ENCODE assay signal across 18 cellular contexts in genomic region chr1:226948051-226948450, GRCh38. TPM values are rescaled to one million over a fixed set of nuclear protein-coding genes. Genes with fewer than 3 reads are reported as not detected.
DNase-seq lines count a peak whose midpoint lies in the region; ATAC-seq, FAIRE-seq and TF ChIP-seq lines count a peak whose summit lies in the region.
"Had no signal": no experiment of that assay in that cellular context is flagged by ENCODE, and none has a peak within 500 bp of the region (broad histone marks: within the 10 kb centered on the region; RNA-seq: fewer than 3 reads in every experiment).

No MANE protein-coding gene starts in this region.

- peaks cover 40% of the 10 kb centered on the region for H3K79me2 ChIP-seq in K562 (ENCODE audit: control insufficient read depth, insufficient read depth, low read length)

- TF ChIP-seq POLR2A in K562 (conservative IDR thresholded peaks at IDR 0.05) (no peak), spleen (IDR thresholded peaks at IDR 0.05) (no peak)

- peaks cover 69% of the 10 kb centered on the region for H3K4me1 Mint-ChIP-seq in CD8-positive, alpha-beta T cell (ENCODE audit: low read depth)

- BruUV-seq in K562 (replicated peaks; lab: Mats Ljungman, UMichigan): no TSS peak

- ATAC-seq in K562: no peak
- no peak for ATAC-seq in psoas muscle
- ATAC-seq in CD8-positive, alpha-beta T cell: no peak

- H3K27me3 ChIP-seq in K562 (ENCODE audit: control insufficient read depth in 2 of 2, insufficient read depth in 2 of 2, low read length in 2 of 2): no peaks in the 10 kb centered on the region
- H3K27me3 ChIP-seq in psoas muscle (ENCODE audit: insufficient read depth in 3 of 3, low read length in 2 of 3): no peaks in the 10 kb centered on the region
- H3K27me3 ChIP-seq in spleen (replicated peaks in 1 of 7): no peaks in the 10 kb centered on the region
- no peaks in the 10 kb centered on the region for H3K27me3 ChIP-seq in CD8-positive, alpha-beta T cell (ENCODE audit: insufficient read depth, low read length)
- H3K27me3 ChIP-seq: BE2C had no signal

- POLR2A ChIA-PET in HEK293 (lab: Yijun Ruan, JAX): no interaction called here
- POLR2A ChIA-PET in K562 (lab: Yijun Ruan, JAX): interaction anchor here (1.1 to 1.7 kb wide), 2 partner anchors 14 to 62 kb away, joined by 3 to 4 read pairs; no protein-coding TSS in a partner anchor
- POLR2A ChIA-PET in CD8-positive, alpha-beta T cell (lab: Charles Lee): no interaction called here

- H3K4me3 ChIP-seq in HEK293 (ENCODE audit: low read depth, low read length) (no peak overlapping the region), K562 (no peak overlapping the region), psoas muscle (no peak overlapping the region), spleen (no peak overlapping the region)
- no peak overlapping the region for H3K4me3 ChIP-seq in CD8-positive, alpha-beta T cell (ENCODE audit: low read depth, low read length)
- H3K4me3 ChIP-seq: GM23248, HAP-1 had no signal

- H2AFZ ChIP-seq in K562 (ENCODE audit: low read depth, low read length): no peak overlapping the region
- H2AFZ ChIP-seq: GM23248 had no signal

- FAIRE-seq in K562 (lab: Jason Lieb, UNC): no peak
- FAIRE-seq: D721Med, G401.6, GM12891, GM19239 had no signal

- peaks cover 10% of the 10 kb centered on the region; the same call in 1 of the 2 replicates for H4K20me1 ChIP-seq in K562 (replicated peaks; ENCODE audit: control insufficient read depth, insufficient read depth, low read length)

- intact Hi-C loops in K562 (cut with micrococcal nuclease): loop anchor here (10.0 kb wide), 1 partner anchor 367 kb away; the partner anchor contains the start of gene CDC42BPA
- intact Hi-C loops in psoas muscle (cut with DNase I): no loop called here
- intact Hi-C loops in spleen (cut with DNase I; ENCODE audit: low total_unique reads): no loop called here
- intact Hi-C loops in CD8-positive, alpha-beta T cell (cut with DNase I, micrococcal nuclease): loop anchor here (10.0 kb wide), 2 partner anchors 213 to 323 kb away; partner anchors contain the start of gene ITPKB (in 1 of the 2)

- TF ChIP-seq RAD21 in K562 (CRISPR knock-in tag; conservative IDR thresholded peaks at IDR 0.05 in 1 of 2, IDR thresholded peaks at IDR 0.05 in 1 of 2): no peak

- H3K4me2 ChIP-seq in K562 (ENCODE audit: insufficient read depth, low read length): no peak overlapping the region

- H3K36me3 Mint-ChIP-seq in CD8-positive, alpha-beta T cell: peaks cover 20% of the 10 kb centered on the region

- WGBS in K562 (ENCODE audit: insufficient coverage, low coverage, missing lambda C conversion rate): 30% methylated on average over 2 of the region's 2 CpGs
- 30 to 44% (median 44%) methylated on average over 2 of the region's 2 CpGs for WGBS in psoas muscle, 3 donors
- 81 to 100% (median 93%) methylated on average over 2 of the region's 2 CpGs for WGBS in spleen, 5 donors

- H3K36me3 ChIP-seq in HEK293 (ENCODE audit: control insufficient read depth in 2 of 2, insufficient read depth in 1 of 2, low read length in 2 of 2) (peaks cover 0 to 4% of the 10 kb centered on the region in 2 experiments; a peak in 1 of 3 replicates), K562 (ENCODE audit: control insufficient read depth, insufficient read depth, low read length) (no peaks in the 10 kb centered on the region), psoas muscle (ENCODE audit: insufficient read depth in 1 of 2, low read depth in 1 of 2) (peaks cover 0 to 20% of the 10 kb centered on the region in 2 donors), spleen (peaks cover 0 to 23% (median 2%) of the 10 kb centered on the region in 6 donors)
- H3K36me3 ChIP-seq in CD8-positive, alpha-beta T cell (ENCODE audit: insufficient read depth, low read length): no peaks in the 10 kb centered on the region
- H3K36me3 ChIP-seq: HAP-1 had no signal

- no peaks in the 10 kb centered on the region for H3K27me3 Mint-ChIP-seq in CD8-positive, alpha-beta T cell (ENCODE audit: low read depth)
- H3K27me3 Mint-ChIP-seq: CD4-positive, CD25-positive, alpha-beta regulatory T cell had no signal

- no peak overlapping the region for H3K27ac Mint-ChIP-seq in CD8-positive, alpha-beta T cell

- TF ChIP-seq EP300 in K562 (IDR thresholded peaks at IDR 0.05; ENCODE audit: low read length): no peak

- in situ Hi-C loops in K562 (cut with MboI): no loop called here

- H3K27ac ChIP-seq in HEK293 (ENCODE audit: extremely low read depth, low read depth, low read length) (no peak overlapping the region), K562 (ENCODE audit: extremely low read depth, low read depth, low read length) (no peak overlapping the region), psoas muscle (peak overlapping the region; percentile 97), spleen (no peak overlapping the region)
- no peak overlapping the region for H3K27ac ChIP-seq in CD8-positive, alpha-beta T cell (ENCODE audit: low read depth, low read length)
- H3K27ac ChIP-seq: GM23248, HL-60 had no signal

- no peaks in the 10 kb centered on the region for H3K9me3 Mint-ChIP-seq in CD8-positive, alpha-beta T cell

- H3K4me1 ChIP-seq in HEK293 (ENCODE audit: control insufficient read depth, insufficient read depth, low read length): peaks cover 10% of the 10 kb centered on the region
- H3K4me1 ChIP-seq in K562 (replicated peaks in 1 of 2; ENCODE audit: control insufficient read depth in 2 of 2, insufficient read depth in 2 of 2, low read length in 2 of 2): peaks cover 22 to 26% of the 10 kb centered on the region in 2 experiments
- peaks cover 81% of the 10 kb centered on the region for H3K4me1 ChIP-seq in psoas muscle
- peaks cover 0 to 75% (median 16%) of the 10 kb centered on the region in 6 donors for H3K4me1 ChIP-seq in spleen
- H3K4me1 ChIP-seq in CD8-positive, alpha-beta T cell (ENCODE audit: insufficient read depth, low read length): peaks cover 9% of the 10 kb centered on the region
- H3K4me1 ChIP-seq: HAP-1 had no signal

- no peak overlapping the region for H3K9ac ChIP-seq in K562 (ENCODE audit: insufficient read depth in 1 of 2, low read depth in 2 of 2, low read length in 2 of 2)
- H3K9ac ChIP-seq: GM23248 had no signal

- H3K9me3 ChIP-seq in HEK293 (ENCODE audit: control insufficient read depth, insufficient read depth, low read depth, low read length) (no peaks in the 10 kb centered on the region), K562 (replicated peaks; ENCODE audit: control insufficient read depth, insufficient read depth, low read depth, low read length) (no peaks in the 10 kb centered on the region), psoas muscle (no peaks in the 10 kb centered on the region), spleen (peaks cover 0 to 8% (median 2%) of the 10 kb centered on the region in 8 donors)
- H3K9me3 ChIP-seq in CD8-positive, alpha-beta T cell (ENCODE audit: low read length): no peaks in the 10 kb centered on the region
- H3K9me3 ChIP-seq: BE2C, Caco-2, HAP-1 had no signal

- TF ChIP-seq CTCF in HEK293 (tag by site-specific recombination; IDR thresholded peaks at IDR 0.05) (no peak), K562 (IDR thresholded peaks at IDR 0.05 in 2 of 3, conservative IDR thresholded peaks at IDR 0.05 in 1 of 3; ENCODE audit: insufficient read depth in 2 of 3, low read depth in 1 of 3, low read length in 3 of 3) (no peak), psoas muscle (IDR thresholded peaks at IDR 0.05) (no peak), spleen (IDR thresholded peaks at IDR 0.05 in 8 of 11, conservative IDR thresholded peaks at IDR 0.05 in 3 of 11) (no peak)
- TF ChIP-seq CTCF in CD8-positive, alpha-beta T cell (IDR thresholded peaks at IDR 0.05): no peak

- DNase-seq in K562 (ENCODE audit: extremely low read depth in 1 of 4, low spot score in 3 of 4): no peak
- peak; percentile 43 for DNase-seq in mesenteric fat pad (ENCODE audit: low spot score)
- DNase-seq in psoas muscle: no peak
- DNase-seq in activated CD4-positive, alpha-beta T cell treated with anti-CD3 and anti-CD28 coated beads, Interleukin-2, amount 50 U/mL, for 4 hours: no peak
- no peak for DNase-seq in spleen
- no peak for DNase-seq in CD8-positive, alpha-beta T cell
- DNase-seq: BE2C; C1 segment of cervical spinal cord; Caco-2; CD4-positive, CD25-positive, alpha-beta regulatory T cell; GM23248 had no signal

- H3K9me1 ChIP-seq in K562 (ENCODE audit: control insufficient read depth, insufficient read depth, low read length): no peaks in the 10 kb centered on the region

- H3K4me3 Mint-ChIP-seq in CD8-positive, alpha-beta T cell: no peak overlapping the region

- CTCF ChIA-PET in HEK293 (lab: Yijun Ruan, JAX) (no interaction called here), K562 (lab: Yijun Ruan, JAX; ENCODE audit: low intra/inter-chr PET ratio) (no interaction called here)
- CTCF ChIA-PET in CD8-positive, alpha-beta T cell (lab: Charles Lee): interaction anchor here (0.6 kb wide), 1 partner anchor 348 kb away, joined by 3 read pairs; no protein-coding TSS in a partner anchor

TF ChIP-seq in HEK293, 187 proteins besides CTCF, POLR2A, EP300 and RAD21 (continues in another document):
- peak; percentile 45 for TF ChIP-seq SETDB1 (IDR thresholded peaks at IDR 0.05; ENCODE audit: insufficient read length, low read length)

RNA-seq across cellular contexts. Expression of gene COQ8A, which starts 8.0 kb away (rescaled TPM):
- 36.8 and 53.6 TPM in 2 replicates for total RNA-seq in K562 (2011; cell fraction: chromatin; rRNA removed; ENCODE audit: low replicate concordance)
- 34.5 and 34.7 TPM in 2 replicates for total RNA-seq in K562 (2011; cell fraction: nucleolus; rRNA removed)
- total RNA-seq in K562 (2011; cell fraction: nucleoplasm; rRNA removed): 35.6 and 48.2 TPM in 2 replicates
- 40.1 and 45.0 TPM in 2 replicates for total RNA-seq in K562 (2014; rRNA removed)
- 18.4 and 18.6 TPM in 2 replicates for total RNA-seq in K562 (2014; rRNA removed; fragmentation: Illumina TruSeq; extraction: Trizol)
- total RNA-seq in K562 (2015; rRNA removed; fragmentation: Illumina TruSeq; extraction: Trizol): 20.5 and 20.7 TPM in 2 replicates
- 44.3 and 54.3 TPM in 2 replicates for total RNA-seq in K562 (2021)
- 38.4 and 40.1 TPM in 2 replicates for polyA plus RNA-seq in K562 (2011; rRNA removed)
- 36.3 and 44.9 TPM in 2 replicates for polyA plus RNA-seq in K562 (2011; cell fraction: cytosol; rRNA removed)
- polyA plus RNA-seq in K562 (2011; cell fraction: nucleus; rRNA removed): 78.8 and 89.1 TPM in 2 replicates
- 27.1 and 42.6 TPM in 2 replicates for polyA plus RNA-seq in K562 (2012)
- 32.4 and 42.5 TPM in 2 replicates for polyA plus RNA-seq in K562 (2014; fragmentation: Illumina TruSeq; extraction: Trizol)
- 1 to 10 TPM; 2.6 to 4.1 TPM for polyA plus RNA-seq in K562 (2014; fragmentation: Nextera tagmentation; extraction: Ambion mirVana)
- 38.0 and 45.7 TPM in 2 replicates for polyA plus RNA-seq in K562 (2014; rRNA removed)
- 18.9 and 22.0 TPM in 2 replicates for polyA minus RNA-seq in K562 (2011; rRNA and poly(A)+ RNA removed)
- 18.2 and 22.0 TPM in 2 replicates for polyA minus RNA-seq in K562 (2011; cell fraction: cytosol; rRNA and poly(A)+ RNA removed)
- 18.6 and 21.1 TPM in 2 replicates for polyA minus RNA-seq in K562 (2011; cell fraction: nucleus; rRNA and poly(A)+ RNA removed)
- 62.0 TPM for total RNA-seq in mesenteric fat pad
- total RNA-seq in psoas muscle: 1,000 to 10,000 TPM in 1 of 4 donors, 100 to 1,000 TPM in 3; 574 to 1,432 (median 837) TPM
- polyA plus RNA-seq in psoas muscle: 1,000 to 10,000 TPM in 1 of 3 donors, 100 to 1,000 TPM in 2; 134 to 1,231 (median 616) TPM
- total RNA-seq in spleen: 10 to 100 TPM; 31.0 to 44.7 (median 38.1) TPM
- polyA plus RNA-seq in spleen: 10 to 100 TPM; 44.9 to 59.4 (median 52.4) TPM
- total RNA-seq in CD8-positive, alpha-beta T cell: 10 to 100 TPM; 82.6 to 90.0 TPM

Comparison
In these comparisons a context has a peak if more than half of its experiments do, and no peak if none do; other contexts are left out.
1. intact Hi-C loops: an anchor here in K562 (10.0 kb wide) and CD8-positive, alpha-beta T cell (10.0 kb wide); none called in psoas muscle and spleen.
2. Of the 44 proteins assayed by ChIP-seq in both K562 and HEK293: peak only in K562: none; only in HEK293: SETDB1; in both: none; in neither: 43.